In genomic region chr3:39568508-39568907, GRCh38 we compare ENCODE assay signal across 21 cellular contexts.
"Had no signal": no experiment of that assay in that cellular context is flagged by ENCODE, and none has a peak within 500 bp of the region (broad histone marks: within the 10 kb centered on the region; RNA-seq: fewer than 3 reads in every experiment).

No MANE protein-coding gene starts in this region.

- H3K27me3 ChIP-seq: SJSA1 had no signal

- H3K4me1 ChIP-seq: SJSA1 had no signal

- H3K36me3 ChIP-seq: SJSA1 had no signal

- H3K27ac ChIP-seq: HL-60, SJSA1, SK-N-MC had no signal

- DNase-seq: KBM-7, MM.1S, MV-4-11, NCI-H1048, NCI-H1105, NCI-H1417, NCI-H1436 treated with DMSO at 0.1 percent for 48 hours, NCI-H1694, NCI-H187 treated with DMSO at 0.1 percent for 48 hours, NCI-H2029 treated with DMSO at 0.1 percent for 48 hours, NCI-H2107, NCI-H226, NCI-H446, NCI-H510A, NCI-H524 treated with DMSO at 0.1 percent for 48 hours, NCI-H69, NCI-H774, SHP77 treated with DMSO at 0.1 percent for 48 hours had no signal

- H3K9me3 ChIP-seq: SJSA1 had no signal

- H3K4me3 ChIP-seq: SJSA1, SK-N-MC had no signal
